8 cellular contexts compared by ENCODE assay signal in the genomic region with DNA sequence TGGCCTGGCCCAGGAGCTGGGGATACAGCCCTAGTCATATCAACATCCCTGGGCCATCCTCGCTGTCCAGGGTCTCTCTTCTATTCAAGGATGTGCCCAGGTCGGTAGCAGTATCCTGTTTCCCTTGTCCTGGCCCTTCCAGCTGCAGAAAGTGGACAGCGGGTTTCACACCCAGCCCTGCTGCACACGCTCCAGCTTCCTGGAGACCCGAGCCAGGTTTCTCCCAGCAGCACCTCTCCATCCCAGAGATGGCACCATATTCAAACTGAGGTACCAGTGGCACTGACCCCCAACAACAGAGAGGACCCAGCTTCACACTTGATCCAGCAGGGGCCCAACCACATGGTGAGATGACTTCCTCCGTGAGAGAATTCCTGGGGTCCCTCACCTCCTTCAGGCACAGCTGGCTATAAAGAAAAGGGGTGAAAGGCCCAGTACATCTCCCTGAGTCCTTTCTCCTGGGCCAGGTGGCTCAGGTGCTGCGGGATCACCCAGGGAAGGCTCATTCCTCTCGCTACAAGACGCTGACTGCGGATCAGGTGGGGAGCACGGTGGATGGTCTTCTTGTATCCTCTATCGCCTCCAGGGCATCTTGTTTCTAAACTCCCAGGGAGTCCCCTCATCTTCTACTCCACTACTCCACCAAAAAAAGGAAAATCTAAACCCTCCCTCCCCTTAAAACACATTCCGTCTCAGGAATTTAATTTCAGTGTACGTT. TPM values are rescaled to one million over a fixed set of nuclear protein-coding genes. Genes with fewer than 3 reads are reported as not detected.
A peak's percentile ranks its signal among the peaks of the same experiment; 100 is the strongest.
DNase-seq lines count a peak whose midpoint lies in the region; ATAC-seq and TF ChIP-seq lines count a peak whose summit lies in the region.

No MANE protein-coding gene starts in this region.

- H3K36me3 ChIP-seq in heart right ventricle = no peaks in the 10 kb centered on the region
- no peaks in the 10 kb centered on the region for H3K36me3 ChIP-seq in colonic mucosa
- H3K36me3 ChIP-seq in muscle layer of duodenum (ENCODE audit: control insufficient read depth in 1 of 2, insufficient read depth in 2 of 2, low read length in 2 of 2) = no peaks in the 10 kb centered on the region
- no peaks in the 10 kb centered on the region for H3K36me3 ChIP-seq in uterus

- peak overlapping the region; percentile 67 to 98 (median 84) for H3K4me3 ChIP-seq in heart right ventricle
- peak overlapping the region; percentile 74 for H3K4me3 ChIP-seq in colonic mucosa
- peak overlapping the region; percentile 63 to 73 for H3K4me3 ChIP-seq in muscle layer of duodenum (ENCODE audit: low read depth in 1 of 2, low read length in 2 of 2)
- peak overlapping the region; percentile 41 to 96 for H3K4me3 ChIP-seq in uterus

- H3K4me1 ChIP-seq in heart right ventricle (peaks cover 20 to 71% (median 67%) of the 10 kb centered on the region in 9 donors), colonic mucosa (peaks cover 12% of the 10 kb centered on the region), muscle layer of duodenum (ENCODE audit: control insufficient read depth in 1 of 2, insufficient read depth in 2 of 2, low read length in 2 of 2) (peaks cover 27 to 57% of the 10 kb centered on the region in 2 donors), uterus (peaks cover 8 to 11% of the 10 kb centered on the region in 2 donors)

- H3K27ac ChIP-seq in heart right ventricle (peak overlapping the region; percentile 97 to 100 (median 99)), colonic mucosa (peak overlapping the region; percentile 82), muscle layer of duodenum (ENCODE audit: low read length) (peak overlapping the region; percentile 93), uterus (peak overlapping the region; percentile 98 to 99)

- TF ChIP-seq CTCF in heart right ventricle (IDR thresholded peaks at IDR 0.05) (no peak), colonic mucosa (IDR thresholded peaks at IDR 0.05) (no peak), uterus (IDR thresholded peaks at IDR 0.05) (no peak)

- H3K9ac ChIP-seq in colonic mucosa (ENCODE audit: low read depth in 2 of 2, low read length in 2 of 2) = peak overlapping the region; percentile 47 to 51

- H3K27me3 ChIP-seq in heart right ventricle (peaks cover 0 to 4% (median 0%) of the 10 kb centered on the region in 7 donors), colonic mucosa (no peaks in the 10 kb centered on the region), muscle layer of duodenum (ENCODE audit: low read depth, low read length) (no peaks in the 10 kb centered on the region), uterus (no peaks in the 10 kb centered on the region)

- intact Hi-C loops in heart right ventricle (cut with DNase I) = loop anchor here in 8 of 10 donors (2.0 to 10.0 kb wide), 8 partner anchors 33 to 62 kb away; partner anchors contain the start of gene VEZF1 (in 5 of the 8)
- intact Hi-C loops in cardiac septum (cut with DNase I) = loop anchor here (1.0 to 2.0 kb wide), 2 partner anchors 35 to 61 kb away; partner anchors contain the start of gene VEZF1
- intact Hi-C loops in colonic mucosa (cut with DNase I) = loop anchor here (5.0 kb wide), 1 partner anchor 33 kb away; the partner anchor contains the start of gene VEZF1
- intact Hi-C loops in uterus (cut with DNase I; ENCODE audit: low total_unique reads) = loop anchor here (2.0 kb wide), 1 partner anchor 59 kb away; no protein-coding TSS in a partner anchor

- H3K9me3 ChIP-seq in heart right ventricle (no peaks in the 10 kb centered on the region), colonic mucosa (no peaks in the 10 kb centered on the region), muscle layer of duodenum (ENCODE audit: control insufficient read depth in 1 of 2, low read length in 2 of 2) (no peaks in the 10 kb centered on the region), uterus (no peaks in the 10 kb centered on the region)

- WGBS in heart right ventricle, 2 donors = 45 to 47% methylated on average over 14 of the region's 14 CpGs

- TF ChIP-seq POLR2A in uterus (IDR thresholded peaks at IDR 0.05) = no peak

- no peak for DNase-seq in heart right ventricle
- no peak for DNase-seq in cardiac septum (ENCODE audit: low spot score)
- DNase-seq in colonic mucosa = no peak
- no peak for DNase-seq in uterus
- DNase-seq in dermis blood vessel endothelial cell = no peak
- DNase-seq in Ammon's horn (ENCODE audit: low spot score) = no peak

- peak in 5 of 8 donors; percentile 1 to 23 (median 10) for ATAC-seq in heart right ventricle
- ATAC-seq in GM18868 (IDR thresholded peaks at IDR 0.05; ENCODE audit: unreplicated experiment) = no peak

RNA-seq across cellular contexts. Expression of gene CUEDC1, which starts 1.4 kb away (rescaled TPM):
- 10 to 100 TPM; 38.3 to 65.0 (median 47.2) TPM for total RNA-seq in heart right ventricle
- polyA plus RNA-seq in heart right ventricle = 10 to 100 TPM; 26.9 to 33.1 TPM
- total RNA-seq in cardiac septum = 46.6 TPM
- 10 to 100 TPM; 14.7 to 15.2 TPM for total RNA-seq in colonic mucosa
- total RNA-seq in uterus = 10 to 100 TPM in 3 of 4 donors, 1 to 10 TPM in 1; 7.9 to 63.6 (median 18.8) TPM
- total RNA-seq in dermis blood vessel endothelial cell = 6.5 and 6.8 TPM in 2 replicates

RNA-seq across cellular contexts. Expression of gene VEZF1, which starts 34.2 kb away (rescaled TPM):
- 10 to 100 TPM; 56.2 to 81.2 (median 61.5) TPM for total RNA-seq in heart right ventricle
- polyA plus RNA-seq in heart right ventricle = 10 to 100 TPM; 17.5 to 21.7 TPM
- total RNA-seq in cardiac septum = 55.3 TPM
- total RNA-seq in colonic mucosa = 10 to 100 TPM; 35.7 to 52.8 TPM
- 100 to 1,000 TPM in 2 of 4 donors, 10 to 100 TPM in 2; 58.8 to 133 (median 110) TPM for total RNA-seq in uterus
- total RNA-seq in dermis blood vessel endothelial cell = 30.8 and 36.4 TPM in 2 replicates

RNA-seq across cellular contexts. Expression of gene SRSF1, which starts 53.2 kb away (rescaled TPM):
- total RNA-seq in heart right ventricle (100 to 1,000 TPM in 3 of 10 donors, 10 to 100 TPM in 7; 79.8 to 130 (median 94.7) TPM), cardiac septum (105 TPM), colonic mucosa (100 to 1,000 TPM; 173 to 315 TPM), uterus (100 to 1,000 TPM; 116 to 429 (median 147) TPM), dermis blood vessel endothelial cell (415 and 532 TPM in 2 replicates)
- polyA plus RNA-seq in heart right ventricle = 10 to 100 TPM; 70.3 to 76.3 TPM
